ENCODE assay signal across 1 cellular context in genomic region chr20:49233226-49233625, GRCh38.
TF ChIP-seq lines count a peak whose summit lies in the region.

No MANE protein-coding gene starts in this region.

TF ChIP-seq in WTC11, 78 proteins besides CTCF, POLR2A, EP300 and RAD21:
- no peak for TF ChIP-seq STAT6 (CRISPR knock-in tag; conservative IDR thresholded peaks at IDR 0.05; ENCODE audit: low read depth)
- TF ChIP-seq GTF2I (CRISPR knock-in tag; conservative IDR thresholded peaks at IDR 0.05), result no peak
- no peak for TF ChIP-seq JAZF1 (CRISPR knock-in tag; IDR thresholded peaks at IDR 0.05)
- TF ChIP-seq HMGA2 (CRISPR knock-in tag; IDR thresholded peaks at IDR 0.05), result no peak
- TF ChIP-seq ELF4 (CRISPR knock-in tag; IDR thresholded peaks at IDR 0.05; ENCODE audit: low read depth), result no peak
- TF ChIP-seq HMGXB4 (CRISPR knock-in tag; IDR thresholded peaks at IDR 0.05), result no peak
- no peak for TF ChIP-seq FOXJ3 (CRISPR knock-in tag; IDR thresholded peaks at IDR 0.05; ENCODE audit: borderline replicate concordance)
- TF ChIP-seq ZNF671 (CRISPR knock-in tag; IDR thresholded peaks at IDR 0.05), result no peak
- no peak for TF ChIP-seq ZNF423 (CRISPR knock-in tag; IDR thresholded peaks at IDR 0.05)
- TF ChIP-seq ZNF281 (CRISPR knock-in tag; IDR thresholded peaks at IDR 0.05), result no peak
- TF ChIP-seq PRRX2 (CRISPR knock-in tag; IDR thresholded peaks at IDR 0.05), result no peak
- no peak for TF ChIP-seq NR2C2 (CRISPR knock-in tag; IDR thresholded peaks at IDR 0.05)
- no peak for TF ChIP-seq TCF7 (CRISPR knock-in tag; IDR thresholded peaks at IDR 0.05; ENCODE audit: low read depth)
- no peak for TF ChIP-seq ZMAT4 (CRISPR knock-in tag; IDR thresholded peaks at IDR 0.05)
- TF ChIP-seq, protein P1, sequence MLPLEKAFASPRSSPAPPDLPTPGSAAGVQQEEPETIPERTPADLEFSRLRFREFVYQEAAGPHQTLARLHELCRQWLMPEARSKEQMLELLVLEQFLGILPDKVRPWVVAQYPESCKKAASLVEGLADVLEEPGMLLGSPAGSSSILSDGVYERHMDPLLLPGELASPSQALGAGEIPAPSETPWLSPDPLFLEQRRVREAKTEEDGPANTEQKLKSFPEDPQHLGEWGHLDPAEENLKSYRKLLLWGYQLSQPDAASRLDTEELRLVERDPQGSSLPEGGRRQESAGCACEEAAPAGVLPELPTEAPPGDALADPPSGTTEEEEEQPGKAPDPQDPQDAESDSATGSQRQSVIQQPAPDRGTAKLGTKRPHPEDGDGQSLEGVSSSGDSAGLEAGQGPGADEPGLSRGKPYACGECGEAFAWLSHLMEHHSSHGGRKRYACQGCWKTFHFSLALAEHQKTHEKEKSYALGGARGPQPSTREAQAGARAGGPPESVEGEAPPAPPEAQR (CRISPR knock-in tag; IDR thresholded peaks at IDR 0.05), result no peak
- TF ChIP-seq ATF2 (CRISPR knock-in tag; IDR thresholded peaks at IDR 0.05; ENCODE audit: borderline replicate concordance, low read depth), result no peak
- TF ChIP-seq, protein P2, sequence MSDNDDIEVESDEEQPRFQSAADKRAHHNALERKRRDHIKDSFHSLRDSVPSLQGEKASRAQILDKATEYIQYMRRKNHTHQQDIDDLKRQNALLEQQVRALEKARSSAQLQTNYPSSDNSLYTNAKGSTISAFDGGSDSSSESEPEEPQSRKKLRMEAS (CRISPR knock-in tag; IDR thresholded peaks at IDR 0.05), result no peak
- TF ChIP-seq, protein P3, sequence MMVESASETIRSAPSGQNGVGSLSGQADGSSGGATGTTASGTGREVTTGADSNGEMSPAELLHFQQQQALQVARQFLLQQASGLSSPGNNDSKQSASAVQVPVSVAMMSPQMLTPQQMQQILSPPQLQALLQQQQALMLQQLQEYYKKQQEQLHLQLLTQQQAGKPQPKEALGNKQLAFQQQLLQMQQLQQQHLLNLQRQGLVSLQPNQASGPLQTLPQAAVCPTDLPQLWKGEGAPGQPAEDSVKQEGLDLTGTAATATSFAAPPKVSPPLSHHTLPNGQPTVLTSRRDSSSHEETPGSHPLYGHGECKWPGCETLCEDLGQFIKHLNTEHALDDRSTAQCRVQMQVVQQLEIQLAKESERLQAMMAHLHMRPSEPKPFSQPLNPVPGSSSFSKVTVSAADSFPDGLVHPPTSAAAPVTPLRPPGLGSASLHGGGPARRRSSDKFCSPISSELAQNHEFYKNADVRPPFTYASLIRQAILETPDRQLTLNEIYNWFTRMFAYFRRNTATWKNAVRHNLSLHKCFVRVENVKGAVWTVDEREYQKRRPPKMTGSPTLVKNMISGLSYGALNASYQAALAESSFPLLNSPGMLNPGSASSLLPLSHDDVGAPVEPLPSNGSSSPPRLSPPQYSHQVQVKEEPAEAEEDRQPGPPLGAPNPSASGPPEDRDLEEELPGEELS (CRISPR knock-in tag; IDR thresholded peaks at IDR 0.05), result no peak
